10 cellular contexts compared by ENCODE assay signal in genomic region chr17:47905221-47905733, GRCh38. TPM values are rescaled to one million over a fixed set of nuclear protein-coding genes. Genes with fewer than 3 reads are reported as not detected.
DNase-seq lines count a peak whose midpoint lies in the region; ATAC-seq and TF ChIP-seq lines count a peak whose summit lies in the region.
"Had no signal": no experiment of that assay in that cellular context is flagged by ENCODE, and none has a peak within 500 bp of the region (broad histone marks: within the 10 kb centered on the region; RNA-seq: fewer than 3 reads in every experiment).

No MANE protein-coding gene starts in this region.

- peak overlapping the region; percentile 36 for H3K9ac ChIP-seq in muscle layer of colon (ENCODE audit: low read length)

- H3K27ac ChIP-seq in VCaP (peak overlapping the region; percentile 33; the same call in 1 of the 2 replicates), esophagus muscularis mucosa (replicated peaks in 1 of 4) (peak overlapping the region; percentile 80 to 89 (median 86)), muscle layer of colon (ENCODE audit: low read depth, low read length) (peak overlapping the region; percentile 72)

- peaks cover 15% of the 10 kb centered on the region for H3K36me3 Mint-ChIP-seq in activated CD8-positive, alpha-beta T cell treated with anti-CD3 and anti-CD28 coated beads for 36 hours (ENCODE audit: low read depth)

- no peaks in the 10 kb centered on the region for H3K27me3 Mint-ChIP-seq in activated CD8-positive, alpha-beta T cell treated with anti-CD3 and anti-CD28 coated beads for 36 hours

- WGBS in esophagus muscularis mucosa, result 0% methylated on average over 4 of the region's 8 CpGs

- intact Hi-C loops in esophagus muscularis mucosa (cut with DNase I), result no loop called here
- intact Hi-C loops in activated CD8-positive, alpha-beta T cell treated with anti-CD3 and anti-CD28 coated beads for 36 hours (cut with micrococcal nuclease), result no loop called here

- H3K9me3 Mint-ChIP-seq in activated CD8-positive, alpha-beta T cell treated with anti-CD3 and anti-CD28 coated beads for 36 hours, result no peaks in the 10 kb centered on the region

- no peak for TF ChIP-seq CTCF in VCaP (conservative IDR thresholded peaks at IDR 0.05)
- TF ChIP-seq CTCF in esophagus muscularis mucosa (IDR thresholded peaks at IDR 0.05), result no peak
- TF ChIP-seq CTCF in activated CD8-positive, alpha-beta T cell treated with anti-CD3 and anti-CD28 coated beads for 36 hours (IDR thresholded peaks at IDR 0.05), result no peak

- TF ChIP-seq POLR2A in esophagus muscularis mucosa (IDR thresholded peaks at IDR 0.05; ENCODE audit: low read depth), result no peak

- H3K4me3 Mint-ChIP-seq in activated CD8-positive, alpha-beta T cell treated with anti-CD3 and anti-CD28 coated beads for 36 hours, result no peak overlapping the region

- TF ChIP-seq EP300 in esophagus muscularis mucosa (IDR thresholded peaks at IDR 0.05), result no peak

- ATAC-seq in activated CD4-positive, CD25-positive, alpha-beta regulatory T cell treated with anti-CD3 and anti-CD28 coated beads, Interleukin-2, amount 50 U/mL, for 24 hours, result no peak
- no peak for ATAC-seq in activated CD8-positive, alpha-beta T cell treated with anti-CD3 and anti-CD28 coated beads for 36 hours

- peaks cover 27% of the 10 kb centered on the region for H3K4me1 Mint-ChIP-seq in activated CD8-positive, alpha-beta T cell treated with anti-CD3 and anti-CD28 coated beads for 36 hours (ENCODE audit: low read depth)

- no peak overlapping the region for H3K27ac Mint-ChIP-seq in activated CD8-positive, alpha-beta T cell treated with anti-CD3 and anti-CD28 coated beads for 36 hours

- POLR2A ChIA-PET in activated CD8-positive, alpha-beta T cell treated with anti-CD3 and anti-CD28 coated beads for 36 hours (lab: Charles Lee), result interaction anchor here (0.6 to 1.7 kb wide), 7 partner anchors 8 to 84 kb away, joined by 3 to 9 read pairs (median 3); partner anchors contain the start of genes OSBPL7 and SP2

- H3K27me3 ChIP-seq in esophagus muscularis mucosa, result no peaks in the 10 kb centered on the region
- no peaks in the 10 kb centered on the region for H3K27me3 ChIP-seq in muscle layer of colon (ENCODE audit: control insufficient read depth in 1 of 2, insufficient read depth in 2 of 2, low read length in 2 of 2)

- H3K36me3 ChIP-seq in esophagus muscularis mucosa (no peaks in the 10 kb centered on the region), muscle layer of colon (ENCODE audit: insufficient read depth, low read length) (no peaks in the 10 kb centered on the region)

- no peak for DNase-seq in esophagus muscularis mucosa (ENCODE audit: extremely low spot score)
- DNase-seq in ureter (ENCODE audit: low spot score), result peak; percentile 80
- DNase-seq in NCI-H345 (lab: John Stamatoyannopoulos, UW), result no peak
- no peak for DNase-seq in activated CD8-positive, alpha-beta T cell treated with anti-CD3 and anti-CD28 coated beads for 36 hours
- no peak for DNase-seq in activated CD4-positive, alpha-beta T cell treated with anti-CD3 and anti-CD28 coated beads, Interleukin-2, amount 50 U/mL, for 1 hour
- DNase-seq: activated CD8-positive, alpha-beta memory T cell treated with anti-CD3 and anti-CD28 coated beads, Interleukin-2, amount 50 U/mL, for 4 hours; NCI-H1092 treated with DMSO at 0.1 percent for 48 hours had no signal

- peaks cover 72 to 96% (median 88%) of the 10 kb centered on the region in 4 donors for H3K4me1 ChIP-seq in esophagus muscularis mucosa
- peaks cover 62% of the 10 kb centered on the region for H3K4me1 ChIP-seq in muscle layer of colon (ENCODE audit: insufficient read depth, low read length)

- H3K4me3 ChIP-seq in esophagus muscularis mucosa (peak overlapping the region in 3 of 4 donors; percentile 9 to 16 (median 10)), muscle layer of colon (ENCODE audit: low read depth in 1 of 2, low read length in 2 of 2) (peak overlapping the region in 1 of 2 donors; percentile 39)

- H3K9me3 ChIP-seq in esophagus muscularis mucosa (no peaks in the 10 kb centered on the region), muscle layer of colon (ENCODE audit: low read length) (no peaks in the 10 kb centered on the region)

- CTCF ChIA-PET in activated CD8-positive, alpha-beta T cell treated with anti-CD3 and anti-CD28 coated beads for 36 hours (lab: Charles Lee), result interaction anchor here (0.9 to 1.4 kb wide), 5 partner anchors 13 to 66 kb away, joined by 3 to 5 read pairs (median 3); partner anchors contain the start of gene CDK5RAP3

RNA-seq across cellular contexts. Expression of gene SP2, which starts 9.2 kb away (rescaled TPM):
- 10 to 100 TPM in 1 of 4 donors, 1 to 10 TPM in 3; 7.1 to 16.0 (median 9.4) TPM for total RNA-seq in esophagus muscularis mucosa
- total RNA-seq in ureter, result 22.7 TPM
- total RNA-seq in activated CD8-positive, alpha-beta T cell treated with anti-CD3 and anti-CD28 coated beads for 36 hours, result 10 to 100 TPM; 11.5 to 13.2 TPM

RNA-seq across cellular contexts. Expression of gene PNPO, which starts 36.1 kb away (rescaled TPM):
- total RNA-seq in esophagus muscularis mucosa (10 to 100 TPM; 21.2 to 32.8 (median 27.6) TPM), ureter (40.9 TPM)
- total RNA-seq in activated CD8-positive, alpha-beta T cell treated with anti-CD3 and anti-CD28 coated beads for 36 hours, result 10 to 100 TPM; 41.0 to 42.7 TPM

RNA-seq across cellular contexts. Expression of gene PRR15L, which starts 52.4 kb away (rescaled TPM):
- total RNA-seq in esophagus muscularis mucosa (not detected), ureter (12.2 TPM)
- not detected for total RNA-seq in activated CD8-positive, alpha-beta T cell treated with anti-CD3 and anti-CD28 coated beads for 36 hours

RNA-seq across cellular contexts. Expression of gene SP6, which starts 54.3 kb away (rescaled TPM):
- total RNA-seq in esophagus muscularis mucosa (under 1 TPM; under 0.01 to 0.71 (median 0.25) TPM), ureter (9.2 TPM)
- total RNA-seq in activated CD8-positive, alpha-beta T cell treated with anti-CD3 and anti-CD28 coated beads for 36 hours, result under 1 TPM; 0.13 to 0.18 TPM

Comparison
In these comparisons a context has a peak if more than half of its experiments do, and no peak if none do; other contexts are left out.
1. H3K27ac ChIP-seq: peak in every context shown above with its lines; median percentile 86 in esophagus muscularis mucosa; 72 in muscle layer of colon; 33 in VCaP.
2. RNA of gene PRR15L, which starts 52.4 kb away (total RNA-seq): 12.2 TPM in ureter (single experiment); not detected in esophagus muscularis mucosa and not detected in activated CD8-positive, alpha-beta T cell treated with anti-CD3 and anti-CD28 coated beads for 36 hours; every median in the first group is over 10 times any median in the second.